Comparison of ENCODE assay signal across 21 cellular contexts in genomic region chr14:104346608-104347007, GRCh38.
DNase-seq lines count a peak whose midpoint lies in the region; ATAC-seq and TF ChIP-seq lines count a peak whose summit lies in the region.
"Had no signal": no experiment of that assay in that cellular context is flagged by ENCODE, and none has a peak within 500 bp of the region (broad histone marks: within the 10 kb centered on the region; RNA-seq: fewer than 3 reads in every experiment).

No MANE protein-coding gene starts in this region.

- H3K36me3 ChIP-seq in BLaER1 (no peaks in the 10 kb centered on the region), RWPE2 (ENCODE audit: low read depth) (no peaks in the 10 kb centered on the region)

- H3K4me2 ChIP-seq in BLaER1, result peak overlapping the region; percentile 73
- H3K4me2 ChIP-seq: A549 had no signal

- H4K20me1 ChIP-seq in BLaER1, result no peaks in the 10 kb centered on the region

- H3K4me3 ChIP-seq in BLaER1 (no peak overlapping the region), RWPE2 (ENCODE audit: severe bottlenecking) (no peak overlapping the region)
- H3K4me3 ChIP-seq: A549 had no signal

- no peak overlapping the region for H3K27ac Mint-ChIP-seq in glutamatergic neuron (ENCODE audit: unreplicated experiment)

- peaks cover 8% of the 10 kb centered on the region for H3K36me3 Mint-ChIP-seq in glutamatergic neuron (ENCODE audit: unreplicated experiment)

- TF ChIP-seq CTCF in C4-2B (conservative IDR thresholded peaks at IDR 0.05) (no peak), RWPE2 (IDR thresholded peaks at IDR 0.05; ENCODE audit: poor library complexity, severe bottlenecking) (no peak), glutamatergic neuron (IDR thresholded peaks at IDR 0.05; ENCODE audit: partially characterized antibody, unreplicated experiment) (no peak), GM20000 (IDR thresholded peaks at IDR 0.05; ENCODE audit: extremely low read depth, missing control alignments) (no peak)

- H3K4me1 ChIP-seq in BLaER1 (peaks cover 52% of the 10 kb centered on the region), RWPE2 (ENCODE audit: insufficient read depth, poor library complexity, severe bottlenecking) (no peaks in the 10 kb centered on the region)
- H3K4me1 ChIP-seq: A549 had no signal

- ATAC-seq in RWPE2 (ENCODE audit: low read depth) (no peak), HG02938 (IDR thresholded peaks at IDR 0.05; ENCODE audit: unreplicated experiment) (no peak)
- ATAC-seq: A549, HepG2 had no signal

- peaks cover 9% of the 10 kb centered on the region for H3K27me3 Mint-ChIP-seq in glutamatergic neuron (ENCODE audit: unreplicated experiment)

- H3K27me3 ChIP-seq in BLaER1, result no peaks in the 10 kb centered on the region
- H3K27me3 ChIP-seq in RWPE2 (ENCODE audit: insufficient read depth, poor library complexity, severe bottlenecking), result peaks cover 68% of the 10 kb centered on the region

- no peaks in the 10 kb centered on the region for H3K9me3 Mint-ChIP-seq in glutamatergic neuron (ENCODE audit: unreplicated experiment)

- H3K4me1 Mint-ChIP-seq in glutamatergic neuron (ENCODE audit: low read depth, unreplicated experiment), result peaks cover 2% of the 10 kb centered on the region

- peak; percentile 17 for DNase-seq in RWPE2 (ENCODE audit: low spot score)
- peak; percentile 33 for DNase-seq in mesenteric fat pad (ENCODE audit: low spot score)
- no peak for DNase-seq in glutamatergic neuron
- no peak for DNase-seq in GM20000 (ENCODE audit: low spot score)
- DNase-seq in T-helper 2 cell, result no peak
- DNase-seq: DMS153, DND-41, Karpas-422, MV-4-11, NCI-H1105, NCI-H146, NCI-H1930, NCI-H2107, NCI-H526 treated with DMSO at 0.1 percent for 48 hours, RPMI8226, SHP77 treated with DMSO at 0.1 percent for 48 hours had no signal

- H3K27ac ChIP-seq in BLaER1, result no peak overlapping the region
- peak overlapping the region; percentile 57 for H3K27ac ChIP-seq in C4-2B
- no peak overlapping the region for H3K27ac ChIP-seq in RWPE2 (ENCODE audit: poor library complexity, severe bottlenecking)
- H3K27ac ChIP-seq: A549 had no signal

- H3K9ac ChIP-seq in BLaER1, result no peak overlapping the region

- no peaks in the 10 kb centered on the region for H3K9me3 ChIP-seq in BLaER1
- no peaks in the 10 kb centered on the region for H3K9me3 ChIP-seq in RWPE2 (ENCODE audit: severe bottlenecking)

- no peak overlapping the region for H3K4me3 Mint-ChIP-seq in glutamatergic neuron (ENCODE audit: unreplicated experiment)

Comparison
In these comparisons a context has a peak if more than half of its experiments do, and no peak if none do; other contexts are left out.
1. DNase-seq: peak in RWPE2 (single experiment) and mesenteric fat pad (single experiment); none in glutamatergic neuron (single experiment), GM20000 (single experiment) and T-helper 2 cell (0 of 5).